8 cellular contexts compared by ENCODE assay signal in genomic region chr14:22982477-22983245, GRCh38. TPM values are rescaled to one million over a fixed set of nuclear protein-coding genes. Genes with fewer than 3 reads are reported as not detected.
DNase-seq lines count a peak whose midpoint lies in the region; ATAC-seq lines count a peak whose summit lies in the region.

AJUBA (minus strand) TSS chr14:22982551; CDS start chr14:22982266, 285 bp downstream.

- ATAC-seq in GM21529 (IDR thresholded peaks at IDR 0.05; ENCODE audit: unreplicated experiment) (peak; percentile 42), HG02852 (IDR thresholded peaks at IDR 0.05; ENCODE audit: unreplicated experiment) (no peak)

- H3K4me3 Mint-ChIP-seq in activated CD4-positive, alpha-beta T cell treated with anti-CD3 and anti-CD28 coated beads, Interleukin-2, amount 10 ng/mL, durations not matched to agents 24 days and 14 days = no peak within 1 kb of the TSS

- peaks cover 7% of the 10 kb centered on the region for H3K4me1 Mint-ChIP-seq in activated CD4-positive, alpha-beta T cell treated with anti-CD3 and anti-CD28 coated beads, Interleukin-2, amount 10 ng/mL, durations not matched to agents 24 days and 14 days

- no peak within 1 kb of the TSS for H3K27ac Mint-ChIP-seq in activated CD4-positive, alpha-beta T cell treated with anti-CD3 and anti-CD28 coated beads, Interleukin-2, amount 10 ng/mL, durations not matched to agents 24 days and 14 days

- intact Hi-C loops in activated CD4-positive, alpha-beta T cell treated with anti-CD3 and anti-CD28 coated beads, Interleukin-2, amount 10 ng/mL, durations not matched to agents 24 days and 14 days (cut with micrococcal nuclease) = loop anchor here (1.0 to 10.0 kb wide), 8 partner anchors 9 to 1068 kb away; partner anchors contain the start of genes HAUS4, PRMT5 and SLC7A8

- no peaks in the 10 kb centered on the region for H3K36me3 Mint-ChIP-seq in activated CD4-positive, alpha-beta T cell treated with anti-CD3 and anti-CD28 coated beads, Interleukin-2, amount 10 ng/mL, durations not matched to agents 24 days and 14 days (ENCODE audit: low read depth)

- H3K27me3 Mint-ChIP-seq in activated CD4-positive, alpha-beta T cell treated with anti-CD3 and anti-CD28 coated beads, Interleukin-2, amount 10 ng/mL, durations not matched to agents 24 days and 14 days = peaks cover 14% of the 10 kb centered on the region

- DNase-seq in AG20443 (ENCODE audit: low spot score) (peak; percentile 95), NCI-H2171 (lab: John Stamatoyannopoulos, UW) (peak; percentile 85), dedifferentiated amniotic fluid mesenchymal stem cell (ENCODE audit: extremely low spot score) (peak; percentile 94), left kidney (ENCODE audit: low read depth, low spot score) (peak; percentile 99)
- peak; percentile 93 for DNase-seq in activated CD4-positive, alpha-beta T cell treated with anti-CD3 and anti-CD28 coated beads, Interleukin-2, amount 10 ng/mL, durations not matched to agents 24 days and 14 days
- DNase-seq in stimulated activated CD4-positive, alpha-beta T cell treated with anti-CD3 and anti-CD28 coated beads, Interleukin-1b, Interleukin-23, amount 100 ng/mL, for 4 hours (ENCODE audit: low read depth in 2 of 2) = peak; percentile 65 to 71

- H3K9me3 Mint-ChIP-seq in activated CD4-positive, alpha-beta T cell treated with anti-CD3 and anti-CD28 coated beads, Interleukin-2, amount 10 ng/mL, durations not matched to agents 24 days and 14 days = no peaks in the 10 kb centered on the region

RNA-seq across cellular contexts. Expression of gene AJUBA, which starts in this region (rescaled TPM):
- total RNA-seq in activated CD4-positive, alpha-beta T cell treated with anti-CD3 and anti-CD28 coated beads, Interleukin-2, amount 10 ng/mL, durations not matched to agents 24 days and 14 days = 2.4 and 2.7 TPM in 2 replicates
